ENCODE assay signal across 1 cellular context in the genomic region with DNA sequence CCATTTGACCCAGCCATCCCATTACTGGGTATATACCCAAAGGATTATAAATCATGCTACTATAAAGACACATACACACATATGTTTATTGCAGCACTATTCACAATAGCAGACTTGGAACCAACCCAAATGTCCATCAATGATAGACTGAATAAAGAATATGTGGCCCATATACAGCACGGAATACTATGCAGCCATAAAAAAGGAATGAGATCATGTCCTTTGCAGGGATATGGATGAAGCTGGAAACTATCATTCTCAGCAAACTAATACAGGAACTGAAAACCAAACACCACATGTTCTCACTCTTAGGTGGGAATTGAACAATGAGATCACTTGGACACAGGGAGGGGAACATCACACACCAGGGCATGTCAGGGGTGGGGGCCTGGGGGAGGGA.
TF ChIP-seq lines count a peak whose summit lies in the region.

No MANE protein-coding gene starts in this region.

TF ChIP-seq in HEK293, 187 proteins besides CTCF, POLR2A, EP300 and RAD21:
- TF ChIP-seq, protein P1, sequence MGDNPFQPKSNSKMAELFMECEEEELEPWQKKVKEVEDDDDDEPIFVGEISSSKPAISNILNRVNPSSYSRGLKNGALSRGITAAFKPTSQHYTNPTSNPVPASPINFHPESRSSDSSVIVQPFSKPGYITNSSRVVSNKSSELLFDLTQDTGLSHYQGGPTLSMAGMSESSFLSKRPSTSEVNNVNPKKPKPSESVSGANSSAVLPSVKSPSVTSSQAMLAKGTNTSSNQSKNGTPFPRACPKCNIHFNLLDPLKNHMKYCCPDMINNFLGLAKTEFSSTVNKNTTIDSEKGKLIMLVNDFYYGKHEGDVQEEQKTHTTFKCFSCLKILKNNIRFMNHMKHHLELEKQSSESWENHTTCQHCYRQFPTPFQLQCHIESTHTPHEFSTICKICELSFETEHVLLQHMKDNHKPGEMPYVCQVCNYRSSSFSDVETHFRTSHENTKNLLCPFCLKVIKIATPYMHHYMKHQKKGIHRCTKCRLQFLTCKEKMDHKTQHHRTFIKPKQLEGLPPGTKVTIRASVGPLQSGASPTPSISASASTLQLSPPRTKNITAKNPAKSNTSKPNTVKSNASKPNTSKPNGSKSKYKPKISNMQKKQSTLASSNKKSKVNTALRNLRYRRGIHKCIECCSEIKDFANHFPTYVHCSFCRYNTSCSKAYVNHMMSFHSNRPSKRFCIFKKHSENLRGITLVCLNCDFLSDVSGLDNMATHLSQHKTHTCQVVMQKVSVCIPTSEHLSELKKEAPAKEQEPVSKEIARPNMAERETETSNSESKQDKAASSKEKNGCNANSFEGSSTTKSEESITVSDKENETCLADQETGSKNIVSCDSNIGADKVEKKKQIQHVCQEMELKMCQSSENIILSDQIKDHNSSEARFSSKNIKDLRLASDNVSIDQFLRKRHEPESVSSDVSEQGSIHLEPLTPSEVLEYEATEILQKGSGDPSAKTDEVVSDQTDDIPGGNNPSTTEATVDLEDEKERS (tag by site-specific recombination; IDR thresholded peaks at IDR 0.05): 0 out of 2 replicates have a peak, but pooled peaks have one; percentile 46
- TF ChIP-seq ZNF146 (tag by site-specific recombination; IDR thresholded peaks at IDR 0.05): peak; percentile 78
